In genomic region chr4:158195297-158195696, GRCh38 we compare ENCODE assay signal across 16 cellular contexts. TPM values are rescaled to one million over a fixed set of nuclear protein-coding genes. Genes with fewer than 3 reads are reported as not detected.
DNase-seq lines count a peak whose midpoint lies in the region; ATAC-seq and TF ChIP-seq lines count a peak whose summit lies in the region.
"Had no signal": no experiment of that assay in that cellular context is flagged by ENCODE, and none has a peak within 500 bp of the region (broad histone marks: within the 10 kb centered on the region; RNA-seq: fewer than 3 reads in every experiment).

No MANE protein-coding gene starts in this region.

- no peak overlapping the region for H2AFZ ChIP-seq in mammary epithelial cell (ENCODE audit: low read depth, low read length)
- H2AFZ ChIP-seq: GM23338 had no signal

- no peak overlapping the region for H3K4me2 ChIP-seq in mammary epithelial cell (ENCODE audit: insufficient read depth, low read depth, low read length)
- H3K4me2 ChIP-seq: BLaER1, GM23338 had no signal

- H3K79me2 ChIP-seq in mammary epithelial cell (ENCODE audit: insufficient read depth, low read length) = no peaks in the 10 kb centered on the region

- no TSS peak for BruUV-seq in mammary epithelial cell (replicated peaks; lab: Mats Ljungman, UMichigan)

- no peaks in the 10 kb centered on the region for H3K4me1 ChIP-seq in breast epithelium
- no peaks in the 10 kb centered on the region for H3K4me1 ChIP-seq in mammary epithelial cell (ENCODE audit: insufficient read depth, low read length)
- H3K4me1 ChIP-seq in adrenal gland (replicated peaks in 1 of 2) = peaks cover 0 to 5% of the 10 kb centered on the region in 2 donors
- H3K4me1 ChIP-seq: BLaER1, Caco-2 had no signal

- intact Hi-C loops in breast epithelium (cut with DNase I; ENCODE audit: low total_unique reads) (no loop called here), mammary epithelial cell (cut with micrococcal nuclease) (no loop called here), dorsolateral prefrontal cortex (cut with DNase I) (no loop called here), adrenal gland (cut with DNase I) (loop anchor here (10.0 kb wide), 1 partner anchor 60 kb away; no protein-coding TSS in a partner anchor)

- in situ Hi-C loops in mammary epithelial cell (cut with MboI; ENCODE audit: low sequenced_read_pairs in 2 of 2) = loop anchor here in 1 of 2 donors (25.0 kb wide), 1 partner anchor 983 kb away; the partner anchor contains the start of gene GRIA2

- H3K4me3 ChIP-seq in breast epithelium (no peak overlapping the region), mammary epithelial cell (replicated peaks in 1 of 3; ENCODE audit: insufficient read depth in 1 of 3, low read depth in 2 of 3, low read length in 3 of 3) (no peak overlapping the region), dorsolateral prefrontal cortex (no peak overlapping the region), adrenal gland (no peak overlapping the region)
- H3K4me3 ChIP-seq: BLaER1, GM23338 had no signal

- H3K27me3 ChIP-seq in breast epithelium (no peaks in the 10 kb centered on the region), mammary epithelial cell (ENCODE audit: insufficient read depth, low read length) (no peaks in the 10 kb centered on the region), dorsolateral prefrontal cortex (no peaks in the 10 kb centered on the region), adrenal gland (no peaks in the 10 kb centered on the region)
- H3K27me3 ChIP-seq: BLaER1 had no signal

- no peak for ATAC-seq in GM19023 (IDR thresholded peaks at IDR 0.05; ENCODE audit: unreplicated experiment)
- ATAC-seq: GM23338 had no signal

- H4K20me1 ChIP-seq in mammary epithelial cell (ENCODE audit: insufficient read depth, low read length) = no peaks in the 10 kb centered on the region
- H4K20me1 ChIP-seq: BLaER1 had no signal

- dilution Hi-C loops in mammary epithelial cell (cut with HindIII; ENCODE audit: low sequenced_read_pairs) = no loop called here

- CTCF ChIA-PET in mammary epithelial cell (lab: Charles Lee; ENCODE audit: low non-redundant PET) = no interaction called here

- DNase-seq in breast epithelium (ENCODE audit: low spot score in 2 of 2) = no peak
- DNase-seq in mammary epithelial cell = no peak
- no peak for DNase-seq in dorsolateral prefrontal cortex
- DNase-seq in superior temporal gyrus (ENCODE audit: extremely low spot score) = peak; percentile 74
- no peak for DNase-seq in activated CD8-positive, alpha-beta memory T cell treated with anti-CD3 and anti-CD28 coated beads, Interleukin-2, amount 50 U/mL, for 4 hours
- DNase-seq in adrenal gland = no peak
- no peak for DNase-seq in activated T-cell treated with anti-CD3 and anti-CD28 coated beads, Interleukin-2, amount 50 U/mL, for 1 hour
- DNase-seq: Caco-2; CD8-positive, alpha-beta memory T cell; DND-41; H9 had no signal

- H3K9ac ChIP-seq in mammary epithelial cell (ENCODE audit: insufficient read depth, low read length) = no peak overlapping the region
- H3K9ac ChIP-seq: BLaER1 had no signal

- peak overlapping the region; percentile 73 to 80 for H3K27ac ChIP-seq in breast epithelium
- no peak overlapping the region for H3K27ac ChIP-seq in mammary epithelial cell (ENCODE audit: insufficient read depth, low read depth, low read length)
- peak overlapping the region; percentile 3 to 94 (median 87) for H3K27ac ChIP-seq in dorsolateral prefrontal cortex
- no peak overlapping the region for H3K27ac ChIP-seq in adrenal gland
- H3K27ac ChIP-seq: 22Rv1, BLaER1 had no signal

- H3K9me3 ChIP-seq in breast epithelium = no peaks in the 10 kb centered on the region
- H3K9me3 ChIP-seq in mammary epithelial cell (replicated peaks; ENCODE audit: insufficient read depth, low read length) = no peaks in the 10 kb centered on the region
- no peaks in the 10 kb centered on the region for H3K9me3 ChIP-seq in adrenal gland (replicated peaks in 1 of 3)
- H3K9me3 ChIP-seq: BLaER1, Caco-2 had no signal

- 0% methylated on average over 1 of the region's 1 CpG for WGBS in mammary epithelial cell (ENCODE audit: low coverage, missing lambda C conversion rate)
- 88 to 100% (median 95%) methylated on average over 1 of the region's 1 CpG for WGBS in adrenal gland, 4 donors

- TF ChIP-seq CTCF in breast epithelium (IDR thresholded peaks at IDR 0.05) (no peak), mammary epithelial cell (conservative IDR thresholded peaks at IDR 0.05 in 1 of 2, IDR thresholded peaks at IDR 0.05 in 1 of 2; ENCODE audit: extremely low read depth in 1 of 2, insufficient read depth in 1 of 2, low read depth in 1 of 2, low read length in 2 of 2) (no peak), dorsolateral prefrontal cortex (IDR thresholded peaks at IDR 0.05 in 54 of 56, conservative IDR thresholded peaks at IDR 0.05 in 2 of 56; ENCODE audit: low read depth in 1 of 56, partially characterized antibody in 56 of 56) (no peak), adrenal gland (IDR thresholded peaks at IDR 0.05) (no peak)

- TF ChIP-seq POLR2A in breast epithelium (IDR thresholded peaks at IDR 0.05) = no peak
- TF ChIP-seq POLR2A in adrenal gland (IDR thresholded peaks at IDR 0.05) = no peak

- H3K36me3 ChIP-seq in breast epithelium (no peaks in the 10 kb centered on the region), mammary epithelial cell (ENCODE audit: insufficient read depth, low read length) (no peaks in the 10 kb centered on the region), adrenal gland (replicated peaks in 1 of 2) (no peaks in the 10 kb centered on the region)
- H3K36me3 ChIP-seq: BLaER1 had no signal

RNA-seq across cellular contexts. Expression of gene TMEM144, which starts 15.0 kb away (rescaled TPM):
- total RNA-seq in breast epithelium (10 to 100 TPM; 14.7 to 50.1 (median 44.2) TPM), mammary epithelial cell (10 to 100 TPM in 1 of 2 donors, 1 to 10 TPM in 1; 7.9 to 21.5 TPM), dorsolateral prefrontal cortex (1,000 to 10,000 TPM in 1 of 120 experiments, 100 to 1,000 TPM in 99, 10 to 100 TPM in 20; 33.2 to 1,060 (median 211) TPM), adrenal gland (10 to 100 TPM; 14.4 to 55.4 (median 23.4) TPM)
- polyA plus RNA-seq in mammary epithelial cell (4.1 TPM), adrenal gland (10 to 100 TPM; 10.1 to 18.7 (median 14.0) TPM)
- 13.7 TPM for polyA minus RNA-seq in mammary epithelial cell
- total RNA-seq: HT1080 had no signal
- polyA plus RNA-seq: CD8-positive, alpha-beta memory T cell had no signal

RNA-seq across cellular contexts. Expression of gene GASK1B, which starts 22.5 kb away (rescaled TPM):
- 10 to 100 TPM; 69.3 to 71.1 (median 70.4) TPM for total RNA-seq in breast epithelium
- 10 to 100 TPM; 13.5 to 27.2 TPM for total RNA-seq in mammary epithelial cell
- polyA plus RNA-seq in mammary epithelial cell = 8.1 TPM
- polyA minus RNA-seq in mammary epithelial cell = 12.1 TPM
- 10 to 100 TPM; 23.9 to 74.1 (median 43.0) TPM for total RNA-seq in dorsolateral prefrontal cortex
- total RNA-seq in adrenal gland = 100 to 1,000 TPM; 120 to 556 (median 434) TPM
- 100 to 1,000 TPM in 1 of 3 donors, 10 to 100 TPM in 2; 35.4 to 165 (median 38.1) TPM for polyA plus RNA-seq in adrenal gland
- total RNA-seq: GM23338, H9 had no signal
- polyA plus RNA-seq: CD8-positive, alpha-beta memory T cell; GM23338 had no signal

Comparison
In these comparisons a context has a peak if more than half of its experiments do, and no peak if none do; other contexts are left out.
1. H3K27ac ChIP-seq: peak in breast epithelium (2 of 2) and dorsolateral prefrontal cortex (59 of 59); none in mammary epithelial cell (single experiment) and adrenal gland (0 of 5).
2. intact Hi-C loops: an anchor here in adrenal gland (10.0 kb wide); none called in breast epithelium, mammary epithelial cell and dorsolateral prefrontal cortex.